9 cellular contexts compared by ENCODE assay signal in genomic region chr9:108628281-108628680, GRCh38.
"Had no signal": no experiment of that assay in that cellular context is flagged by ENCODE, and none has a peak within 500 bp of the region (broad histone marks: within the 10 kb centered on the region; RNA-seq: fewer than 3 reads in every experiment).

No MANE protein-coding gene starts in this region.

- H3K36me3 ChIP-seq: HAP-1 had no signal

- H3K9me3 ChIP-seq: HAP-1 had no signal

- ATAC-seq: HCT116, K562 had no signal

- FAIRE-seq: HTR-8/SVneo, K562 had no signal

- H3K27ac ChIP-seq: GM23248 had no signal

- DNase-seq: GM23248, GOT3, H7, HFFc6, IMR-90 had no signal

- H3K4me1 ChIP-seq: HAP-1 had no signal

- H3K4me3 ChIP-seq: GM23248, HAP-1, K562 had no signal
